7 cellular contexts compared by ENCODE assay signal in the genomic region with DNA sequence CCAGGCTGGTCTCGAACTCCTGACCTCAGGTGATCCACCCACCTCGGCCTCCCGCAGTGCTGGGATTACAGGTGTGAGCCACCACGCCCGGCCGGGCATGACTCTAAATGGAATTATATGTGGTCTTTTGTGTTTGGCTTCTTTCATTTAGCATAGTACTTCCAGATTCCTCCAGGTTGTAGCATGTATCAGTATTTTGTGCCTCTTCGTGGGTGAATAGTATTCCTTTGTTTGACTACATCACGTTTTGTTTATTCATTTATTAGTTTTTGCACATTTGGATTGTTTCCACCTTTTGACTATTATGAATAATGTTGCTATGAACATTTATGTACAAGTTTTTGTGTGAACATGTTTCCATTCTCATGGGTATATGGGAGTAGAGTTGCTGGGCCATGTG.
"Had no signal": no experiment of that assay in that cellular context is flagged by ENCODE, and none has a peak within 500 bp of the region (broad histone marks: within the 10 kb centered on the region; RNA-seq: fewer than 3 reads in every experiment).

No MANE protein-coding gene starts in this region.

- H3K4me1 ChIP-seq: HAP-1 had no signal

- H3K4me3 ChIP-seq: GM23248, HAP-1 had no signal

- DNase-seq: GM23248, GOT3, H7, IMR-90, KBM-7 had no signal

- H3K27ac ChIP-seq: GM23248 had no signal

- H3K36me3 ChIP-seq: HAP-1 had no signal

- ATAC-seq: HCT116 had no signal

- H3K9me3 ChIP-seq: HAP-1 had no signal
